Comparison of ENCODE assay signal across 13 cellular contexts in genomic region chr1:154847891-154848290, GRCh38. TPM values are rescaled to one million over a fixed set of nuclear protein-coding genes. Genes with fewer than 3 reads are reported as not detected.
DNase-seq lines count a peak whose midpoint lies in the region; ATAC-seq and TF ChIP-seq lines count a peak whose summit lies in the region.
"Had no signal": no experiment of that assay in that cellular context is flagged by ENCODE, and none has a peak within 500 bp of the region (broad histone marks: within the 10 kb centered on the region; RNA-seq: fewer than 3 reads in every experiment).

No MANE protein-coding gene starts in this region.

- peak; percentile 82 for DNase-seq in D341Med (ENCODE audit: low spot score)
- DNase-seq in NCI-H2029 (lab: John Stamatoyannopoulos, UW) = peak; percentile 56
- DNase-seq in anterior cingulate cortex (lab: John Stamatoyannopoulos, UW) = peak; percentile 25 to 91 (median 72)
- DNase-seq in nucleus accumbens (lab: John Stamatoyannopoulos, UW) = peak in 51 of 56 donors; percentile 19 to 83 (median 64)
- no peak for DNase-seq in WERI-Rb-1
- DNase-seq in ascending aorta (ENCODE audit: low spot score in 2 of 2) = no peak
- DNase-seq: activated T-cell treated with anti-CD3 and anti-CD28 coated beads for 4 hours, H7, PC-9, upper lobe of left lung had no signal

- H3K4me1 ChIP-seq in ascending aorta = no peaks in the 10 kb centered on the region

- no peak for ATAC-seq in HG03378 (IDR thresholded peaks at IDR 0.05; ENCODE audit: unreplicated experiment)
- ATAC-seq in activated T-helper 17 cell treated with anti-CD3 and anti-CD28 coated beads, Interleukin-2, amount 50 U/mL, for 72 hours (replicated peaks) = no peak

- H3K9me3 ChIP-seq in WERI-Rb-1 (ENCODE audit: severe bottlenecking) = no peaks in the 10 kb centered on the region
- H3K9me3 ChIP-seq in ascending aorta = no peaks in the 10 kb centered on the region
- H3K9me3 ChIP-seq: upper lobe of left lung had no signal

- H3K4me1 Mint-ChIP-seq in activated T-helper 17 cell treated with anti-CD3 and anti-CD28 coated beads, Interleukin-2, amount 50 U/mL, for 72 hours = peaks cover 11% of the 10 kb centered on the region

- H3K27me3 ChIP-seq in WERI-Rb-1 (ENCODE audit: insufficient read depth, low read depth, severe bottlenecking) = no peaks in the 10 kb centered on the region
- H3K27me3 ChIP-seq in ascending aorta = no peaks in the 10 kb centered on the region
- H3K27me3 ChIP-seq: upper lobe of left lung had no signal

- intact Hi-C loops in ascending aorta (cut with DNase I) = no loop called here

- H3K27ac ChIP-seq in WERI-Rb-1 (no peak overlapping the region), ascending aorta (no peak overlapping the region)
- H3K27ac ChIP-seq: C4-2B, PC-9, upper lobe of left lung had no signal

- H3K27ac Mint-ChIP-seq in activated T-helper 17 cell treated with anti-CD3 and anti-CD28 coated beads, Interleukin-2, amount 50 U/mL, for 72 hours = no peak overlapping the region

- peaks cover 19% of the 10 kb centered on the region for H3K27me3 Mint-ChIP-seq in activated T-helper 17 cell treated with anti-CD3 and anti-CD28 coated beads, Interleukin-2, amount 50 U/mL, for 72 hours

- no peaks in the 10 kb centered on the region for H3K36me3 ChIP-seq in WERI-Rb-1
- no peaks in the 10 kb centered on the region for H3K36me3 ChIP-seq in ascending aorta
- H3K36me3 ChIP-seq: upper lobe of left lung had no signal

- TF ChIP-seq CTCF in WERI-Rb-1 (IDR thresholded peaks at IDR 0.05; ENCODE audit: low read depth, low read length) (no peak), ascending aorta (IDR thresholded peaks at IDR 0.05) (no peak)

- H3K36me3 Mint-ChIP-seq in activated T-helper 17 cell treated with anti-CD3 and anti-CD28 coated beads, Interleukin-2, amount 50 U/mL, for 72 hours (ENCODE audit: low read depth) = no peaks in the 10 kb centered on the region

- no peaks in the 10 kb centered on the region for H3K9me3 Mint-ChIP-seq in activated T-helper 17 cell treated with anti-CD3 and anti-CD28 coated beads, Interleukin-2, amount 50 U/mL, for 72 hours

- H3K4me3 ChIP-seq in WERI-Rb-1 (ENCODE audit: low read depth, low read length) (no peak overlapping the region), ascending aorta (no peak overlapping the region)
- H3K4me3 ChIP-seq: PC-9, upper lobe of left lung had no signal

- H3K4me3 Mint-ChIP-seq in activated T-helper 17 cell treated with anti-CD3 and anti-CD28 coated beads, Interleukin-2, amount 50 U/mL, for 72 hours = no peak overlapping the region

RNA-seq across cellular contexts. Expression of gene KCNN3, which starts 22.2 kb away (rescaled TPM):
- under 1 TPM; 0.11 to 0.37 TPM for total RNA-seq in activated T-helper 17 cell treated with anti-CD3 and anti-CD28 coated beads, Interleukin-2, amount 50 U/mL, for 72 hours
- 24.6 TPM for total RNA-seq in ascending aorta

Comparison
In these comparisons a context has a peak if more than half of its experiments do, and no peak if none do; other contexts are left out.
1. DNase-seq: peak in D341Med (single experiment), NCI-H2029 (single experiment), anterior cingulate cortex (58 of 58) and nucleus accumbens (51 of 56); none in WERI-Rb-1 (single experiment) and ascending aorta (0 of 2).
2. RNA of gene KCNN3, which starts 22.2 kb away (total RNA-seq): 24.6 TPM in ascending aorta (single experiment); 0.11 to 0.37 TPM in activated T-helper 17 cell treated with anti-CD3 and anti-CD28 coated beads, Interleukin-2, amount 50 U/mL, for 72 hours; every median in the first group is over 10 times any median in the second.